15 cellular contexts compared by ENCODE assay signal in the genomic region with DNA sequence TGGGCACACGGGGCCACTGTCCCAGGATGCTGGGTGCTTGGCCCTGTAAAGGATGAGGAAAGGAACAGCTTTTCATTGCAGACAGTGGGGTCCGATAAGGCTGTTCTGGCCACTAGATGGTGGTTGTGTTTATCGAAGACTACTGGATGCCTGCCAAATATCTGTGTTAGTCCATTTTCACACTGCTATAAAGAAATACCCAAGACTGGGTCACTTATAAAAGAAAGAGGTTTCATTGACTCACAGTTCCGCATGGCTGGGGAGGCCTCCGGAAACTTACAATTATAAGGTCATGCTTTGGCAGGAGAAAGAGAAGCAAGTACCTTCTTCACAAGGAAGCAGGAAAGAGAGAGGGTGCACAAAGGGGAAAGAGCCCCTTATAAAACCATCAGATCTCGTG. TPM values are rescaled to one million over a fixed set of nuclear protein-coding genes. Genes with fewer than 3 reads are reported as not detected.
DNase-seq lines count a peak whose midpoint lies in the region; ATAC-seq and TF ChIP-seq lines count a peak whose summit lies in the region.
"Had no signal": no experiment of that assay in that cellular context is flagged by ENCODE, and none has a peak within 500 bp of the region (broad histone marks: within the 10 kb centered on the region; RNA-seq: fewer than 3 reads in every experiment).

No MANE protein-coding gene starts in this region.

- H3K27ac ChIP-seq in PC-3 (ENCODE audit: low read length): peak overlapping the region; percentile 94
- peak overlapping the region; percentile 85 for H3K27ac ChIP-seq in subcutaneous abdominal adipose tissue (ENCODE audit: low read depth, low read length)
- H3K27ac ChIP-seq: A549 had no signal

- ATAC-seq in PC-3 (peak; percentile 10), HG02840 (IDR thresholded peaks at IDR 0.05; ENCODE audit: low FRiP score, unreplicated experiment) (no peak), HG03095 (IDR thresholded peaks at IDR 0.05; ENCODE audit: unreplicated experiment) (no peak)
- ATAC-seq: A549 had no signal

- H2AFZ ChIP-seq in PC-3 (ENCODE audit: low read length): no peak overlapping the region

- no peak overlapping the region for H3K27ac Mint-ChIP-seq in progenitor cell of endocrine pancreas
- H3K27ac Mint-ChIP-seq: activated naive CD4-positive, alpha-beta T cell treated with anti-CD3 and anti-CD28 coated beads for 36 hours had no signal

- no peak overlapping the region for H3K4me3 Mint-ChIP-seq in progenitor cell of endocrine pancreas (ENCODE audit: low read depth)
- H3K4me3 Mint-ChIP-seq: activated naive CD4-positive, alpha-beta T cell treated with anti-CD3 and anti-CD28 coated beads for 36 hours; naive B cell had no signal

- H3K27me3 Mint-ChIP-seq in progenitor cell of endocrine pancreas: no peaks in the 10 kb centered on the region
- H3K27me3 Mint-ChIP-seq: naive B cell had no signal

- H3F3A ChIP-seq in PC-3 (ENCODE audit: low read length, unreplicated experiment): no peaks in the 10 kb centered on the region

- H3K27me3 ChIP-seq in PC-3 (ENCODE audit: low read length) (no peaks in the 10 kb centered on the region), subcutaneous abdominal adipose tissue (ENCODE audit: control insufficient read depth in 5 of 5, insufficient read depth in 4 of 5, low read length in 5 of 5) (no peaks in the 10 kb centered on the region)

- H3K4me3 ChIP-seq in PC-3 (ENCODE audit: low read length): no peak overlapping the region
- H3K4me3 ChIP-seq in epithelial cell of proximal tubule (ENCODE audit: low read depth, low read length): no peak overlapping the region
- H3K4me3 ChIP-seq in subcutaneous abdominal adipose tissue (ENCODE audit: low read depth in 1 of 5, low read length in 5 of 5): peak overlapping the region in 1 of 5 donors; percentile 32
- H3K4me3 ChIP-seq: A549, smooth muscle cell had no signal

- TF ChIP-seq CTCF in PC-3 (conservative IDR thresholded peaks at IDR 0.05; ENCODE audit: low read depth, low read length) (0 out of 2 replicates have a peak, but pooled peaks have one; percentile 30), epithelial cell of proximal tubule (conservative IDR thresholded peaks at IDR 0.05; ENCODE audit: low read depth, low read length) (peak; percentile 18), progenitor cell of endocrine pancreas (IDR thresholded peaks at IDR 0.05; ENCODE audit: unreplicated experiment) (no peak)

- H3K4me1 ChIP-seq in PC-3 (ENCODE audit: insufficient read depth, low read length): peaks cover 35% of the 10 kb centered on the region
- peaks cover 4 to 29% (median 28%) of the 10 kb centered on the region in 5 donors for H3K4me1 ChIP-seq in subcutaneous abdominal adipose tissue (ENCODE audit: control insufficient read depth in 5 of 5, insufficient read depth in 5 of 5, low read length in 5 of 5)
- H3K4me1 ChIP-seq: A549 had no signal

- CTCF ChIA-PET in PC-3 (lab: Charles Lee): interaction anchor here (1.1 to 2.7 kb wide), 2 partner anchors 11 to 287 kb away, joined by 3 to 20 read pairs; no protein-coding TSS in a partner anchor

- no peaks in the 10 kb centered on the region for H3K9me2 ChIP-seq in PC-3 (replicated peaks; ENCODE audit: low read length)

- no TSS peak for BruUV-seq in PC-3 (replicated peaks; lab: Mats Ljungman, UMichigan)

- H3K4me2 ChIP-seq in PC-3 (ENCODE audit: low read length): peak overlapping the region; percentile 70; the same call in 1 of the 2 replicates
- H3K4me2 ChIP-seq: A549, smooth muscle cell had no signal

- POLR2A ChIA-PET in PC-3 (lab: Charles Lee; ENCODE audit: unreplicated experiment): interaction anchor here (0.7 kb wide), 1 partner anchor 11 kb away, joined by 3 read pairs; no protein-coding TSS in a partner anchor

- intact Hi-C loops in PC-3 (cut with micrococcal nuclease): loop anchor here (5.0 kb wide), 2 partner anchors 150 to 400 kb away; no protein-coding TSS in a partner anchor

- peaks cover 1% of the 10 kb centered on the region for H3K36me3 Mint-ChIP-seq in progenitor cell of endocrine pancreas (ENCODE audit: insufficient read depth)

- DNase-seq in NCI-H1417 (lab: John Stamatoyannopoulos, UW) (peak in 2 of 3 experiments; percentile 11 to 29), NCI-H1417 treated with DMSO at 0.1 percent for 48 hours (lab: John Stamatoyannopoulos, UW) (no peak), PC-3 (peak; percentile 40), epithelial cell of proximal tubule (ENCODE audit: low read depth) (no peak), progenitor cell of endocrine pancreas (ENCODE audit: low spot score, unreplicated experiment) (no peak)
- DNase-seq: activated CD4-positive, alpha-beta T cell treated with anti-CD3 and anti-CD28 coated beads, Interleukin-2, amount 50 U/mL, for 1 hour; activated naive CD4-positive, alpha-beta T cell treated with anti-CD3 and anti-CD28 coated beads for 36 hours; EL; naive B cell; NCI-H2171 had no signal

- no peaks in the 10 kb centered on the region for H3K9me3 Mint-ChIP-seq in progenitor cell of endocrine pancreas (ENCODE audit: low read depth)
- H3K9me3 Mint-ChIP-seq: activated naive CD4-positive, alpha-beta T cell treated with anti-CD3 and anti-CD28 coated beads for 36 hours; naive B cell had no signal

- H3K4me1 Mint-ChIP-seq in progenitor cell of endocrine pancreas (ENCODE audit: low read depth): no peaks in the 10 kb centered on the region

- H3K36me3 ChIP-seq in PC-3 (ENCODE audit: low read depth, low read length) (no peaks in the 10 kb centered on the region), subcutaneous abdominal adipose tissue (ENCODE audit: control insufficient read depth in 5 of 5, insufficient read depth in 5 of 5, low read length in 5 of 5) (peaks cover 4 to 56% (median 19%) of the 10 kb centered on the region in 5 donors)

- H4K20me1 ChIP-seq in PC-3 (ENCODE audit: low read length): no peaks in the 10 kb centered on the region

- H3K9ac ChIP-seq in PC-3 (ENCODE audit: low read length) (peak overlapping the region; percentile 75), subcutaneous abdominal adipose tissue (ENCODE audit: low read length in 5 of 5) (peak overlapping the region in 3 of 5 donors; percentile 2 to 71 (median 12))

- H3K79me2 ChIP-seq in PC-3 (ENCODE audit: low read length): no peaks in the 10 kb centered on the region

- H3K9me3 ChIP-seq in PC-3 (ENCODE audit: low read length): no peaks in the 10 kb centered on the region
- no peaks in the 10 kb centered on the region for H3K9me3 ChIP-seq in subcutaneous abdominal adipose tissue (ENCODE audit: control insufficient read depth in 5 of 5, low read length in 5 of 5)
- H3K9me3 ChIP-seq: A549 had no signal

RNA-seq across cellular contexts. Expression of a gene that starts 32.2 kb away (rescaled TPM):
- 95.4 and 106 TPM in 2 replicates for total RNA-seq in PC-3 (2014; rRNA removed)
- total RNA-seq in epithelial cell of proximal tubule: 154 and 240 TPM in 2 replicates
- 117 and 141 TPM in 2 replicates for total RNA-seq in progenitor cell of endocrine pancreas

RNA-seq across cellular contexts. Expression of a gene that starts 57.9 kb away (rescaled TPM):
- total RNA-seq in PC-3 (2014; rRNA removed) (64.1 and 67.6 TPM in 2 replicates), epithelial cell of proximal tubule (54.5 and 58.0 TPM in 2 replicates), progenitor cell of endocrine pancreas (54.0 and 54.7 TPM in 2 replicates)

Comparison
In these comparisons a context has a peak if more than half of its experiments do, and no peak if none do; other contexts are left out.
1. DNase-seq: peak in NCI-H1417 (2 of 3) and PC-3 (single experiment); none in NCI-H1417 treated with DMSO at 0.1 percent for 48 hours (single experiment), epithelial cell of proximal tubule (single experiment) and progenitor cell of endocrine pancreas (single experiment).